In the genomic region with DNA sequence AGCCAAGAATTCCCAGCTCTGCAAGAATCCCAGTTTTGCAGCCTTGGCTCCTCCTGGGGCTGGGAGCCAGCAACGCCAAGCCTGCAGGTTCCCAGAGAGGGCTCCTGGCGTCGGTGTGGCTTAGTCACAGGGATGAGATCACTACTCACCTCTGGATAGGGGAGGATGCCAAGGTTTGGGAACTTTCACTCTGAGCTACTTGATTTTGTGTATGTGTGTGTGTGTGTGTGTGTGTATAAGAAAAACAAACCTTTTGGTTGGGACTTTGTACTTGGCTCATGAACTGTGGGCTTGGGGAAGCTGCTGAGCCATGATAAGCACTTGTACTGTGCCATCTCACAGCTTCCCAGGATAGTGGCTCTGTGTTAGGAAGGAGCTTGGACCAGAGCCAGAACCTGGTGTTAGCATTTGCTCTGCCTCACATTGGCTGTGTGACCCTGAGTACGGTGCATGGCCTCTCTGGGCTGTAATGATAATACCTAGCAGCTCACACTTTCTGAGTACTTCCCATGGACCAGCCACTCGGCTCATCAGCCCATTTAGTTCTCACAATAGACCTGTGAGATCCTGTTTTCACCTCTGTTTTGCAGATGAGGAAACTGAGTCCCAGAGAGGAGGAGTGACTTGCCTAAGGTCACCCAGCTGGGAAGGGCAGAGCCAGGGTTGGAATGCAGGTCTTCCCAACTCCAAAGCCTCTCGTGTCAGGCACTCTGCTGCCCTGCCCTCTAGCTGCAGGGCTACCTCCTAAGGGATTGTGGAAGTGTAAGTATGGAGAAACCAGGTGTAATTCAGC, we compare ENCODE assay signal across 11 cellular contexts. TPM values are rescaled to one million over a fixed set of nuclear protein-coding genes. Genes with fewer than 3 reads are reported as not detected.
DNase-seq lines count a peak whose midpoint lies in the region; ATAC-seq, FAIRE-seq and TF ChIP-seq lines count a peak whose summit lies in the region.
"Had no signal": no experiment of that assay in that cellular context is flagged by ENCODE, and none has a peak within 500 bp of the region (broad histone marks: within the 10 kb centered on the region; RNA-seq: fewer than 3 reads in every experiment).

No MANE protein-coding gene starts in this region.

- in situ Hi-C loops in HAP-1 (cut with MboI; ENCODE audit: low sequenced_read_pairs), result no loop called here
- in situ Hi-C loops in G401 (cut with HindIII; ENCODE audit: low sequenced_read_pairs), result no loop called here

- peaks cover 30% of the 10 kb centered on the region for H3K4me1 Mint-ChIP-seq in endodermal cell

- H3K4me3 ChIP-seq in A549 (no peak overlapping the region), epithelial cell of esophagus (ENCODE audit: low read length) (no peak overlapping the region), mesenchymal stem cell (ENCODE audit: insufficient read depth in 1 of 2, low read depth in 1 of 2, low read length in 2 of 2) (no peak overlapping the region), HAP-1 (no peak overlapping the region), endodermal cell (ENCODE audit: low read length) (no peak overlapping the region)

- no peak overlapping the region for H4K8ac ChIP-seq in mesenchymal stem cell (ENCODE audit: low read length)

- no peak overlapping the region for H4K91ac ChIP-seq in mesenchymal stem cell (ENCODE audit: low read length)

- H3K9me3 Mint-ChIP-seq in endodermal cell, result no peaks in the 10 kb centered on the region
- H3K9me3 Mint-ChIP-seq: T-cell had no signal

- H2BK15ac ChIP-seq in mesenchymal stem cell (ENCODE audit: low read depth, poor library complexity, severe bottlenecking), result no peak overlapping the region

- 32% methylated on average over 6 of the region's 6 CpGs for WGBS in A549 (ENCODE audit: missing lambda C conversion rate)
- WGBS in mesenchymal stem cell, result 37% methylated on average over 5 of the region's 6 CpGs
- 64 to 80% methylated on average over 4 to 6 of the region's 6 CpGs for WGBS in endodermal cell (ENCODE audit: insufficient coverage in 1 of 2, insufficient read length in 1 of 2), 2 experiments

- TF ChIP-seq EP300 in A549 (IDR thresholded peaks at IDR 0.05), result no peak

- no peak overlapping the region for H3K4ac ChIP-seq in mesenchymal stem cell (ENCODE audit: low read depth in 1 of 2, low read length in 2 of 2)

- peaks cover 3% of the 10 kb centered on the region for H3K79me1 ChIP-seq in mesenchymal stem cell (replicated peaks; ENCODE audit: low read length, poor library complexity, severe bottlenecking)

- H3K27ac ChIP-seq in A549, result peak overlapping the region in 1 of 2 experiments; percentile 20; a peak in 3 of 6 replicates
- H3K27ac ChIP-seq in mesenchymal stem cell (ENCODE audit: low read length, poor library complexity, severe bottlenecking), result no peak overlapping the region
- H3K27ac ChIP-seq in endodermal cell (ENCODE audit: low read depth, low read length), result no peak overlapping the region
- H3K27ac ChIP-seq: neutrophil had no signal

- no peak overlapping the region for H3K9ac ChIP-seq in mesenchymal stem cell (ENCODE audit: low read length)
- no peak overlapping the region for H3K9ac ChIP-seq in endodermal cell (ENCODE audit: extremely low read depth, low read length, poor library complexity, severe bottlenecking)

- FAIRE-seq in A549 (lab: Jason Lieb, UNC), result no peak

- H2BK120ac ChIP-seq in mesenchymal stem cell (ENCODE audit: low read depth, low read length), result no peak overlapping the region

- H3K27me3 Mint-ChIP-seq in endodermal cell (ENCODE audit: insufficient read depth), result no peaks in the 10 kb centered on the region

- no peak overlapping the region for H2AFZ ChIP-seq in mesenchymal stem cell (ENCODE audit: low read depth, low read length)

- H3K23ac ChIP-seq in mesenchymal stem cell (ENCODE audit: low read length in 2 of 2), result no peak overlapping the region

- H3K36me3 ChIP-seq in mesenchymal stem cell (ENCODE audit: control insufficient read depth in 1 of 2, insufficient read depth in 2 of 2, low read depth in 1 of 2, low read length in 2 of 2) (no peaks in the 10 kb centered on the region), HAP-1 (replicated peaks) (no peaks in the 10 kb centered on the region), endodermal cell (ENCODE audit: control insufficient read depth, insufficient read depth, low read length) (no peaks in the 10 kb centered on the region)
- H3K36me3 ChIP-seq: neutrophil had no signal

- peaks cover 17 to 41% of the 10 kb centered on the region in 2 experiments for H3K27me3 ChIP-seq in mesenchymal stem cell (ENCODE audit: control insufficient read depth in 1 of 2, insufficient read depth in 1 of 2, low read length in 2 of 2)
- no peaks in the 10 kb centered on the region for H3K27me3 ChIP-seq in HAP-1 (ENCODE audit: low read depth)
- no peaks in the 10 kb centered on the region for H3K27me3 ChIP-seq in endodermal cell (ENCODE audit: control insufficient read depth, insufficient read depth, low read length, poor library complexity, severe bottlenecking)

- no peak overlapping the region for H2BK5ac ChIP-seq in mesenchymal stem cell (ENCODE audit: low read depth, low read length, poor library complexity, severe bottlenecking)

- POLR2A ChIA-PET in A549 (lab: Yijun Ruan, JAX), result interaction anchor here (1.2 kb wide), 1 partner anchor 11 kb away, joined by 4 read pairs; no protein-coding TSS in a partner anchor

- no peak for TF ChIP-seq POLR2A in A549 (IDR thresholded peaks at IDR 0.05; ENCODE audit: low read length)

- H3K9me3 ChIP-seq in A549 (no peaks in the 10 kb centered on the region), mesenchymal stem cell (ENCODE audit: control insufficient read depth, low read length) (no peaks in the 10 kb centered on the region), HAP-1 (no peaks in the 10 kb centered on the region), endodermal cell (ENCODE audit: control insufficient read depth, low read length) (no peaks in the 10 kb centered on the region)
- H3K9me3 ChIP-seq: neutrophil had no signal

- peaks cover 41% of the 10 kb centered on the region for H3K4me1 ChIP-seq in A549
- H3K4me1 ChIP-seq in mesenchymal stem cell (ENCODE audit: control insufficient read depth, insufficient read depth, low read depth, low read length), result peaks cover 19% of the 10 kb centered on the region
- peaks cover 8% of the 10 kb centered on the region for H3K4me1 ChIP-seq in HAP-1
- H3K4me1 ChIP-seq in endodermal cell (ENCODE audit: control insufficient read depth, insufficient read depth, low read length), result peaks cover 5% of the 10 kb centered on the region

- no peak overlapping the region for H3K14ac ChIP-seq in mesenchymal stem cell (ENCODE audit: low read length in 2 of 2)

- H2BK12ac ChIP-seq in mesenchymal stem cell (ENCODE audit: low read length in 2 of 2), result no peak overlapping the region

- DNase-seq in A549 (ENCODE audit: low read depth in 1 of 2, low spot score in 1 of 2) (peak; percentile 80 to 83), NCI-H2029 (lab: John Stamatoyannopoulos, UW) (peak; percentile 84), epithelial cell of esophagus (ENCODE audit: low read depth) (peak; percentile 95), mesenchymal stem cell (peak; percentile 65), HAP-1 (ENCODE audit: low spot score in 2 of 2) (no peak), G401 (ENCODE audit: low spot score) (no peak), endodermal cell (no peak)
- DNase-seq: CD4-positive, CD25-positive, alpha-beta regulatory T cell; T-cell had no signal

- H3K18ac ChIP-seq in mesenchymal stem cell (ENCODE audit: low read depth in 1 of 2, low read length in 2 of 2), result no peak overlapping the region

- no peak for TF ChIP-seq CTCF in A549 (IDR thresholded peaks at IDR 0.05)
- peak; percentile 8 for TF ChIP-seq CTCF in epithelial cell of esophagus (IDR thresholded peaks at IDR 0.05; ENCODE audit: insufficient read depth, low read depth, low read length, missing control alignments)
- TF ChIP-seq CTCF in endodermal cell (conservative IDR thresholded peaks at IDR 0.05), result no peak

- CTCF ChIA-PET in A549 (lab: Yijun Ruan, JAX), result interaction anchor here (0.7 to 3.9 kb wide), 12 partner anchors 8 to 74 kb away, joined by 3 to 20 read pairs (median 4); no protein-coding TSS in a partner anchor

- H3K36me3 Mint-ChIP-seq in endodermal cell (ENCODE audit: low read depth), result no peaks in the 10 kb centered on the region
- H3K36me3 Mint-ChIP-seq: CD4-positive, CD25-positive, alpha-beta regulatory T cell; T-cell had no signal

- TF ChIP-seq RAD21 in A549 (conservative IDR thresholded peaks at IDR 0.05 in 1 of 2, IDR thresholded peaks at IDR 0.05 in 1 of 2), result no peak

- H3K4me3 Mint-ChIP-seq in endodermal cell, result no peak overlapping the region
- H3K4me3 Mint-ChIP-seq: T-cell had no signal

- no peak overlapping the region for H3K27ac Mint-ChIP-seq in endodermal cell
- H3K27ac Mint-ChIP-seq: T-cell had no signal

- ATAC-seq in A549 (peak; percentile 89 to 93), GM18511 (IDR thresholded peaks at IDR 0.05; ENCODE audit: unreplicated experiment) (no peak)
- ATAC-seq: T-cell had no signal

- H2AK5ac ChIP-seq in mesenchymal stem cell (ENCODE audit: low read length, severe bottlenecking), result no peak overlapping the region

- peak overlapping the region; percentile 46 for H3K4me2 ChIP-seq in A549
- no peak overlapping the region for H3K4me2 ChIP-seq in mesenchymal stem cell (ENCODE audit: low read length, poor library complexity, severe bottlenecking)

TF ChIP-seq in A549, 52 proteins besides CTCF, POLR2A, EP300 and RAD21 (continues in another document):
- TF ChIP-seq HES2 (IDR thresholded peaks at IDR 0.05) (no peak), SREBF2 (IDR thresholded peaks at IDR 0.05) (no peak), ZFP36 (IDR thresholded peaks at IDR 0.05; ENCODE audit: borderline replicate concordance, partially characterized antibody) (peak; percentile 65), E2F6 (IDR thresholded peaks at IDR 0.05; ENCODE audit: borderline replicate concordance, low read depth) (no peak)

RNA-seq across cellular contexts. Expression of gene DAB2IP, which starts 41.4 kb away (rescaled TPM):
- polyA plus RNA-seq in A549 (2011; rRNA removed) (9.4 and 9.7 TPM in 2 replicates), A549 (2017; fragmentation: RNase III; extraction: RNeasy Plus Mini Kit Qiagen cat#74134 plus additional on column Dnase treatment) (12.8 to 13.9 TPM (median 13.2 TPM) in 3 replicates)
- polyA plus RNA-seq in A549 (2012; cell fraction: cytosol; rRNA removed), result 7.7 and 11.9 TPM in 2 replicates
- polyA plus RNA-seq in A549 (2012; cell fraction: nucleus; rRNA removed), result 13.1 and 17.3 TPM in 2 replicates
- polyA minus RNA-seq in A549 (2011; rRNA and poly(A)+ RNA removed), result 22.4 and 25.6 TPM in 2 replicates
- polyA plus RNA-seq in mesenchymal stem cell (2013, experiment 1 of 2), result 13.7 TPM
- 12.0 TPM for polyA plus RNA-seq in mesenchymal stem cell (2013, experiment 2 of 2)
- total RNA-seq in G401 (2014; rRNA removed; shearing (Covaris generic)), result 30.0 and 44.9 TPM in 2 replicates
- 10 to 100 TPM; 70.7 to 71.0 TPM for total RNA-seq in endodermal cell
- polyA plus RNA-seq in endodermal cell (2013, experiment 1 of 2), result 33.4 TPM
- polyA plus RNA-seq in endodermal cell (2013, experiment 2 of 2), result 36.0 TPM
- total RNA-seq: CD4-positive, CD25-positive, alpha-beta regulatory T cell had no signal
- polyA plus RNA-seq: CD4-positive, CD25-positive, alpha-beta regulatory T cell had no signal

Comparison
In these comparisons a context has a peak if more than half of its experiments do, and no peak if none do; other contexts are left out.
1. DNase-seq: peak in A549 (2 of 2), NCI-H2029 (single experiment), epithelial cell of esophagus (single experiment) and mesenchymal stem cell (single experiment); none in HAP-1 (0 of 2), G401 (single experiment) and endodermal cell (single experiment).